ENCODE assay signal across 25 cellular contexts in the genomic region with DNA sequence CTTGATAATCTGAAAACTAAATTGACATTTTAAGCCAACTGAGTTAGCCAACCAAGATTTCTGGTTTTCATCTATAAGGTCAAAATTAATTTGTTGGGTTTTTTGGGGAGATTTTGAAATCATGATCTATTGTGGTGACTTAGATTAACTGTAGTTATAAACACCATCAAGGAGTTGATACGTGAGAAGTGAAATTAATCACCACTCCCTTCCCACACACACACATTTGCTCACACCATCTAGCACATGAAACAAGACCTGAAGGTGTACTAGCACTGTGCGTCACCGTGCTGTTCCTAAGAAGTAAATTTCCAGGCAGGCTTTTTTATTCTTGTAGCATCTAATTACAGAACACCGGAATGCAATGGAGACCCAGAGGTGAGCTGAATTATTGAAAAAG. TPM values are rescaled to one million over a fixed set of nuclear protein-coding genes. Genes with fewer than 3 reads are reported as not detected.
DNase-seq lines count a peak whose midpoint lies in the region; ATAC-seq, FAIRE-seq and TF ChIP-seq lines count a peak whose summit lies in the region.
"Had no signal": no experiment of that assay in that cellular context is flagged by ENCODE, and none has a peak within 500 bp of the region (broad histone marks: within the 10 kb centered on the region; RNA-seq: fewer than 3 reads in every experiment).

No MANE protein-coding gene starts in this region.

- H3K27ac Mint-ChIP-seq in activated CD4-positive, alpha-beta T cell treated with anti-CD3 and anti-CD28 coated beads, Interleukin-2, amount 10 ng/mL, durations not matched to agents 24 days and 14 days = peak overlapping the region; percentile 39
- H3K27ac Mint-ChIP-seq in stimulated activated naive CD8-positive, alpha-beta T cell treated with anti-CD3 and anti-CD28 coated beads, Interleukin-15, Interleukin-2, amounts not matched to agents 100 ng/mL and 50 ng/mL, for 24 hours = peak overlapping the region; percentile 80
- H3K27ac Mint-ChIP-seq: GM23338 had no signal

- no peak overlapping the region for H2AFZ ChIP-seq in GM12878 (ENCODE audit: control insufficient read depth, low read depth, low read length)
- H2AFZ ChIP-seq: GM23338 had no signal

- H3K27me3 Mint-ChIP-seq in activated CD4-positive, alpha-beta T cell treated with anti-CD3 and anti-CD28 coated beads, Interleukin-2, amount 10 ng/mL, durations not matched to agents 24 days and 14 days = no peaks in the 10 kb centered on the region
- no peaks in the 10 kb centered on the region for H3K27me3 Mint-ChIP-seq in stimulated activated naive CD8-positive, alpha-beta T cell treated with anti-CD3 and anti-CD28 coated beads, Interleukin-15, Interleukin-2, amounts not matched to agents 100 ng/mL and 50 ng/mL, for 24 hours
- H3K27me3 Mint-ChIP-seq: CD4-positive, CD25-positive, alpha-beta regulatory T cell had no signal

- SMC1A ChIA-PET in GM12878 (lab: Charles Lee; ENCODE audit: uncharacterized antibody, unreplicated experiment) = interaction anchor here (0.5 to 8.8 kb wide), 9 partner anchors 10 to 1683 kb away, joined by 3 to 98 read pairs (median 4); no protein-coding TSS in a partner anchor

- no peak for FAIRE-seq in GM12878 (lab: Jason Lieb, UNC)
- FAIRE-seq: A204.1, GM18507, RCC 7860 had no signal

- H3K27me3 ChIP-seq in GM12878 (replicated peaks in 1 of 2; ENCODE audit: control insufficient read depth in 2 of 2, insufficient read depth in 2 of 2, low read length in 1 of 2) = no peaks in the 10 kb centered on the region
- H3K27me3 ChIP-seq: BE2C had no signal

- TF ChIP-seq CTCF in GM12878 (IDR thresholded peaks at IDR 0.05 in 2 of 3, conservative IDR thresholded peaks at IDR 0.05 in 1 of 3; ENCODE audit: control insufficient read depth in 2 of 3, extremely low read depth in 1 of 3, insufficient read depth in 1 of 3, low read depth in 3 of 3, low read length in 3 of 3) = no peak

- H3K4me3 ChIP-seq in GM12878 = no peak overlapping the region
- H3K4me3 ChIP-seq: GM23338 had no signal

- no peak overlapping the region for H3K27ac ChIP-seq in GM12878 (ENCODE audit: control insufficient read depth, insufficient read depth)

- CTCF ChIA-PET in GM12878 (lab: Yijun Ruan, JAX) = interaction anchor here (1.2 to 11.7 kb wide), 8 partner anchors 7 to 864 kb away, joined by 3 to 88 read pairs (median 8); no protein-coding TSS in a partner anchor

- no peak overlapping the region for H3K4me3 Mint-ChIP-seq in activated CD4-positive, alpha-beta T cell treated with anti-CD3 and anti-CD28 coated beads, Interleukin-2, amount 10 ng/mL, durations not matched to agents 24 days and 14 days
- H3K4me3 Mint-ChIP-seq in stimulated activated naive CD8-positive, alpha-beta T cell treated with anti-CD3 and anti-CD28 coated beads, Interleukin-15, Interleukin-2, amounts not matched to agents 100 ng/mL and 50 ng/mL, for 24 hours = peak overlapping the region; percentile 27
- H3K4me3 Mint-ChIP-seq: CD4-positive, CD25-positive, alpha-beta regulatory T cell; GM23338 had no signal

- RAD21 ChIA-PET in GM12878 (lab: Charles Lee; ENCODE audit: unreplicated experiment) = interaction anchor here (0.9 to 4.2 kb wide), 5 partner anchors 11 to 704 kb away, joined by 3 to 41 read pairs (median 3); no protein-coding TSS in a partner anchor

- POLR2A ChIA-PET in GM12878 (lab: Charles Lee) = interaction anchor here (1.9 kb wide), 1 partner anchor 11 kb away, joined by 8 read pairs; no protein-coding TSS in a partner anchor

- no peak for TF ChIP-seq POLR2A in GM12878 (IDR thresholded peaks at IDR 0.05; ENCODE audit: low read depth, low read length)

- intact Hi-C loops in activated CD4-positive, alpha-beta T cell treated with anti-CD3 and anti-CD28 coated beads, Interleukin-2, amount 10 ng/mL, durations not matched to agents 24 days and 14 days (cut with micrococcal nuclease) = no loop called here
- intact Hi-C loops in GM12878 (cut with micrococcal nuclease; ENCODE audit: unreplicated experiment) = loop anchor here (2.0 to 10.0 kb wide), 2 partner anchors 19 to 1161 kb away; no protein-coding TSS in a partner anchor

- no peaks in the 10 kb centered on the region for H3K79me2 ChIP-seq in GM12878 (ENCODE audit: control insufficient read depth, insufficient read depth, low read length)

- no peaks in the 10 kb centered on the region for H3K9me3 ChIP-seq in GM12878 (replicated peaks; ENCODE audit: control insufficient read depth, insufficient read depth, low read length)
- H3K9me3 ChIP-seq: BE2C had no signal

- H3K9me3 Mint-ChIP-seq in activated CD4-positive, alpha-beta T cell treated with anti-CD3 and anti-CD28 coated beads, Interleukin-2, amount 10 ng/mL, durations not matched to agents 24 days and 14 days = no peaks in the 10 kb centered on the region
- H3K9me3 Mint-ChIP-seq in stimulated activated naive CD8-positive, alpha-beta T cell treated with anti-CD3 and anti-CD28 coated beads, Interleukin-15, Interleukin-2, amounts not matched to agents 100 ng/mL and 50 ng/mL, for 24 hours = no peaks in the 10 kb centered on the region
- H3K9me3 Mint-ChIP-seq: CD4-positive, CD25-positive, alpha-beta regulatory T cell; GM23338 had no signal

- in situ Hi-C loops in GM12878 (cut with MboI) = loop anchor here (25.0 kb wide), 2 partner anchors 694 to 1169 kb away; a partner anchor contains a TSS

- no peak for DNase-seq in activated CD4-positive, alpha-beta T cell treated with anti-CD3 and anti-CD28 coated beads, Interleukin-2, amount 10 ng/mL, durations not matched to agents 24 days and 14 days
- no peak for DNase-seq in activated CD4-positive, alpha-beta T cell treated with anti-CD3 and anti-CD28 coated beads for 1 hour
- DNase-seq in stimulated activated CD4-positive, alpha-beta T cell treated with anti-CD3 and anti-CD28 coated beads, Interleukin-15, amount 100 ng/mL, for 24 hours = peak; percentile 31
- DNase-seq in stimulated activated CD4-positive, alpha-beta T cell treated with anti-CD3 and anti-CD28 coated beads, Interleukin-1b, Interleukin-23, amount 100 ng/mL, for 48 hours = no peak
- DNase-seq in GM12878 (ENCODE audit: low read depth, low spot score) (no peak), NCI-H748 treated with DMSO at 0.1 percent for 48 hours (lab: John Stamatoyannopoulos, UW) (no peak), HT-29 (ENCODE audit: low spot score) (no peak)
- DNase-seq: BE2C; CD4-positive, CD25-positive, alpha-beta regulatory T cell; COR-L47; GF-D8; MM.1S; NCI-H1092 treated with DMSO at 0.1 percent for 48 hours; NCI-H2081; NCI-H2171 treated with DMSO at 0.1 percent for 48 hours; NK-92 treated with Interleukin-12 subunit alpha and Interleukin-12 subunit beta, amount 100 ng/mL, for 24 hours had no signal

- peak; percentile 47 to 53; a peak in 1 of 4 replicates for TF ChIP-seq EP300 in GM12878 (IDR thresholded peaks at IDR 0.05; ENCODE audit: borderline replicate concordance in 1 of 2, control insufficient read depth in 1 of 2, low read depth in 2 of 2, low read length in 2 of 2)

- peaks cover 7% of the 10 kb centered on the region for H3K4me1 Mint-ChIP-seq in activated CD4-positive, alpha-beta T cell treated with anti-CD3 and anti-CD28 coated beads, Interleukin-2, amount 10 ng/mL, durations not matched to agents 24 days and 14 days
- peaks cover 29% of the 10 kb centered on the region for H3K4me1 Mint-ChIP-seq in stimulated activated naive CD8-positive, alpha-beta T cell treated with anti-CD3 and anti-CD28 coated beads, Interleukin-15, Interleukin-2, amounts not matched to agents 100 ng/mL and 50 ng/mL, for 24 hours (ENCODE audit: low read depth)
- H3K4me1 Mint-ChIP-seq: CD4-positive, CD25-positive, alpha-beta regulatory T cell had no signal

- no TSS peak for BruUV-seq in GM12878 (replicated peaks; lab: Mats Ljungman, UMichigan)

- H4K20me1 ChIP-seq in GM12878 (ENCODE audit: control insufficient read depth, insufficient read depth) = no peaks in the 10 kb centered on the region

- H3K36me3 ChIP-seq in GM12878 (ENCODE audit: control insufficient read depth in 2 of 2, insufficient read depth in 2 of 2, low read length in 1 of 2) = no peaks in the 10 kb centered on the region
- H3K36me3 ChIP-seq: BE2C had no signal

- ATAC-seq in GM12878 = peak; percentile 42
- ATAC-seq: GM23338, HCT116, Right ventricle myocardium inferior had no signal

- no peak for TF ChIP-seq RAD21 in GM12878 (IDR thresholded peaks at IDR 0.05; ENCODE audit: insufficient read depth, low read depth, low read length)

- peaks cover 6% of the 10 kb centered on the region; the same call in 1 of the 2 replicates for H3K4me1 ChIP-seq in GM12878 (ENCODE audit: control insufficient read depth, insufficient read depth, low read length)
- H3K4me1 ChIP-seq: BE2C had no signal

- H3K9ac ChIP-seq in GM12878 (ENCODE audit: control insufficient read depth, insufficient read depth, low read length) = no peak overlapping the region

- 96% methylated on average over 4 of the region's 4 CpGs for WGBS in GM12878 (ENCODE audit: insufficient coverage, insufficient replicate concordance, low lambda C conversion rate, missing lambda C conversion rate)

- H3K4me2 ChIP-seq in GM12878 (ENCODE audit: control insufficient read depth, insufficient read depth) = no peak overlapping the region
- H3K4me2 ChIP-seq: GM23338 had no signal

- H3K36me3 Mint-ChIP-seq in activated CD4-positive, alpha-beta T cell treated with anti-CD3 and anti-CD28 coated beads, Interleukin-2, amount 10 ng/mL, durations not matched to agents 24 days and 14 days (ENCODE audit: low read depth) = no peaks in the 10 kb centered on the region
- H3K36me3 Mint-ChIP-seq in stimulated activated naive CD8-positive, alpha-beta T cell treated with anti-CD3 and anti-CD28 coated beads, Interleukin-15, Interleukin-2, amounts not matched to agents 100 ng/mL and 50 ng/mL, for 24 hours (ENCODE audit: low read depth) = peaks cover 20% of the 10 kb centered on the region

RNA-seq across cellular contexts. Expression of a gene that starts 2.1 kb away (rescaled TPM):
- not detected in 2 replicates for total RNA-seq in activated CD4-positive, alpha-beta T cell treated with anti-CD3 and anti-CD28 coated beads, Interleukin-2, amount 10 ng/mL, durations not matched to agents 24 days and 14 days
- 4.4 and 6.8 TPM in 2 replicates for total RNA-seq in GM12878 (2013; cell fraction: nucleolus; rRNA removed)
- total RNA-seq in GM12878 (2014; rRNA removed) (0.11 TPM in 1 of 2 replicates, not detected in the other), GM12878 (2014; rRNA removed; fragmentation: Illumina TruSeq; extraction: Trizol) (0.22 and 0.41 TPM in 2 replicates), GM12878 (2021) (not detected in 2 replicates)
- not detected for polyA plus RNA-seq in GM12878 (2011; ENCODE audit: low read depth)
- polyA plus RNA-seq in GM12878 (2011; rRNA removed) (0.40 and 0.41 TPM in 2 replicates), GM12878 (2014; fragmentation: Illumina TruSeq; extraction: Trizol) (0.22 TPM in 1 of 2 replicates, not detected in the other), GM12878 (2014; fragmentation: Nextera tagmentation; extraction: Ambion mirVana) (not detected), GM12878 (2014; rRNA removed) (not detected in 2 replicates), GM12878 (2016; fragmentation: Nextera tagmentation; extraction: Ambion mirVana) (not detected)
- polyA plus RNA-seq in GM12878 (2011; cell fraction: cytosol; rRNA removed) = 0.13 TPM in 1 of 2 replicates, not detected in the other
- polyA plus RNA-seq in GM12878 (2011; cell fraction: nucleus; rRNA removed) = 1.6 and 2.6 TPM in 2 replicates
- not detected in 2 replicates for polyA plus RNA-seq in GM12878 (2012)
- polyA minus RNA-seq in GM12878 (2011; rRNA and poly(A)+ RNA removed) = 7.3 and 10.6 TPM in 2 replicates
- polyA minus RNA-seq in GM12878 (2011; cell fraction: cytosol; rRNA and poly(A)+ RNA removed) = not detected in 2 replicates
- polyA minus RNA-seq in GM12878 (2011; cell fraction: nucleus; rRNA and poly(A)+ RNA removed) = 6.8 and 12.3 TPM in 2 replicates
- total RNA-seq in HT-29 (2014; rRNA removed; shearing (Covaris generic)) = not detected in 2 replicates
- total RNA-seq: CD4-positive, CD25-positive, alpha-beta regulatory T cell; GM23338; LHCN-M2; NCI-H460; Right ventricle myocardium inferior had no signal
- polyA plus RNA-seq: CD4-positive, CD25-positive, alpha-beta regulatory T cell; GM23338 had no signal
